1 cellular context compared by ENCODE assay signal in the genomic region with DNA sequence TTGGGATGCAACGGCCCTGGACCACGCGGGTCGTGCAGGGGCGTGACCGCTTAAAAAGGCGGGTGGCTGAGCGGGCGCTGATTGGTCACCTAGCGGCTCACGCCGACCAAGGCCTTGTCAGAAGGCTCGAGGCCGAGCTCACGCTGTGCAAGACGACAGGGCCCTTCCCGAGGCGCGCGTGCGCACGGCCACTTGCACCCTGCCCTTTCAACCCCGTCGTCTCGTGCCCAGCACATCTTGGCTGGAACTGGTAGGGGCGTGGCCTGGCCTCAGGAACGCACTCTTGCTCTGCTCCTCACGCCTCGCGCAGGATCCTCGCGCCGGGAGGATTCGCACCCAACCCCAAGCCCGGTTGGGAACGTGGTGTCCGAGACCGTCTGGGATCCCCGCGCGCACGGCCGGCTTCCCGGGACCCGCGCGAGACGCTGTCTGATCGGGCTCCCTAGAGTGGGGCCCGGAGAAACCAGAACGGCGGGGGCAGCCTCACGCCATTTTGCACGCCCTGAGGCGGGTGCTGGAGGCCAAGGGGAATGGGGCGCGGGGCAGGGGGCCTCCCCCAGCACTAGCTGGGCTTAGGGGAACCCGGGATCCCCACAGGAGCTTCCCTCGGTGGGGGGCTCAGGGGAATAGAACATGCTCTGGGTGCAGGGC.
TF ChIP-seq lines count a peak whose summit lies in the region.

A gene with protein sequence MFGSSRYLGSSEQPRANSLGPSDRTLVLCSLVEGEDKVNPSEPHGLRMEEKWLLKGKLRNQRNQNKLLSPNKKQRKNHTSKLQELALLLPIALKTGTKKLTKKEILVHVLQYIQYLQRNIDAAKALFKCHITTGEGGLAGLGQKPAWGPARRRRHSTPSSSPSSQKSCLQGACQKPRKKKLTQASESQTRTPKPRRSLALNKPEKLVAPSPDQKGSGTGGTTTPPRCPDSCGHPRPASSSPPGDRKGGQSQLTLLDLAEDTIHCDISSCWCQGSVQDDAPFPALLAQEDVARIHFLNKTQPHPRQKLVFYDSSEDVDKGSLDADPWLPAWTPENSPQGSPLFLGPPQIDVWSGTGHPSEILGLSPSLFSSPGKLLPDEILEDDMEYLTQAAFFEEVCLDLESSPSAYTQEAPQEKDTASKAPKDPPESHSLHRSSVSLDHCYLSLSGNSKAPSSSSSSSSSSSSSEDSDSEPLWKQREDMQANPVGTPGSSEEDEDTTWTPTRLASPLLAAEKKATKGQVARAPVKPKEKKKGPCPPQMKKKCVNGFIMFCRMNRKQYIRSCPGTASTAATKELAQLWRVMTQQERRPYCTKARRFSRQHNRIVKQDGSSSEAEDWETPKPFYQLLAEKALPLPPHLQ (plus strand): TSS at position 280 of the 651 bp plus-strand sequence. CDS start 1,938 bp downstream, outside the sequence.

TF ChIP-seq in K562, 482 proteins besides CTCF, POLR2A, EP300 and RAD21:
- no peak for TF ChIP-seq RFX7 (CRISPR knock-in tag; IDR thresholded peaks at IDR 0.05)
- TF ChIP-seq, protein P1, sequence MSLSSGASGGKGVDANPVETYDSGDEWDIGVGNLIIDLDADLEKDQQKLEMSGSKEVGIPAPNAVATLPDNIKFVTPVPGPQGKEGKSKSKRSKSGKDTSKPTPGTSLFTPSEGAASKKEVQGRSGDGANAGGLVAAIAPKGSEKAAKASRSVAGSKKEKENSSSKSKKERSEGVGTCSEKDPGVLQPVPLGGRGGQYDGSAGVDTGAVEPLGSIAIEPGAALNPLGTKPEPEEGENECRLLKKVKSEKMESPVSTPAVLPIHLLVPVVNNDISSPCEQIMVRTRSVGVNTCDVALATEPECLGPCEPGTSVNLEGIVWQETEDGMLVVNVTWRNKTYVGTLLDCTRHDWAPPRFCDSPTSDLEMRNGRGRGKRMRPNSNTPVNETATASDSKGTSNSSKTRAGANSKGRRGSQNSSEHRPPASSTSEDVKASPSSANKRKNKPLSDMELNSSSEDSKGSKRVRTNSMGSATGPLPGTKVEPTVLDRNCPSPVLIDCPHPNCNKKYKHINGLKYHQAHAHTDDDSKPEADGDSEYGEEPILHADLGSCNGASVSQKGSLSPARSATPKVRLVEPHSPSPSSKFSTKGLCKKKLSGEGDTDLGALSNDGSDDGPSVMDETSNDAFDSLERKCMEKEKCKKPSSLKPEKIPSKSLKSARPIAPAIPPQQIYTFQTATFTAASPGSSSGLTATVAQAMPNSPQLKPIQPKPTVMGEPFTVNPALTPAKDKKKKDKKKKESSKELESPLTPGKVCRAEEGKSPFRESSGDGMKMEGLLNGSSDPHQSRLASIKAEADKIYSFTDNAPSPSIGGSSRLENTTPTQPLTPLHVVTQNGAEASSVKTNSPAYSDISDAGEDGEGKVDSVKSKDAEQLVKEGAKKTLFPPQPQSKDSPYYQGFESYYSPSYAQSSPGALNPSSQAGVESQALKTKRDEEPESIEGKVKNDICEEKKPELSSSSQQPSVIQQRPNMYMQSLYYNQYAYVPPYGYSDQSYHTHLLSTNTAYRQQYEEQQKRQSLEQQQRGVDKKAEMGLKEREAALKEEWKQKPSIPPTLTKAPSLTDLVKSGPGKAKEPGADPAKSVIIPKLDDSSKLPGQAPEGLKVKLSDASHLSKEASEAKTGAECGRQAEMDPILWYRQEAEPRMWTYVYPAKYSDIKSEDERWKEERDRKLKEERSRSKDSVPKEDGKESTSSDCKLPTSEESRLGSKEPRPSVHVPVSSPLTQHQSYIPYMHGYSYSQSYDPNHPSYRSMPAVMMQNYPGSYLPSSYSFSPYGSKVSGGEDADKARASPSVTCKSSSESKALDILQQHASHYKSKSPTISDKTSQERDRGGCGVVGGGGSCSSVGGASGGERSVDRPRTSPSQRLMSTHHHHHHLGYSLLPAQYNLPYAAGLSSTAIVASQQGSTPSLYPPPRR (CRISPR knock-in tag; IDR thresholded peaks at IDR 0.05; ENCODE audit: borderline replicate concordance) = no peak
- TF ChIP-seq, protein P2, sequence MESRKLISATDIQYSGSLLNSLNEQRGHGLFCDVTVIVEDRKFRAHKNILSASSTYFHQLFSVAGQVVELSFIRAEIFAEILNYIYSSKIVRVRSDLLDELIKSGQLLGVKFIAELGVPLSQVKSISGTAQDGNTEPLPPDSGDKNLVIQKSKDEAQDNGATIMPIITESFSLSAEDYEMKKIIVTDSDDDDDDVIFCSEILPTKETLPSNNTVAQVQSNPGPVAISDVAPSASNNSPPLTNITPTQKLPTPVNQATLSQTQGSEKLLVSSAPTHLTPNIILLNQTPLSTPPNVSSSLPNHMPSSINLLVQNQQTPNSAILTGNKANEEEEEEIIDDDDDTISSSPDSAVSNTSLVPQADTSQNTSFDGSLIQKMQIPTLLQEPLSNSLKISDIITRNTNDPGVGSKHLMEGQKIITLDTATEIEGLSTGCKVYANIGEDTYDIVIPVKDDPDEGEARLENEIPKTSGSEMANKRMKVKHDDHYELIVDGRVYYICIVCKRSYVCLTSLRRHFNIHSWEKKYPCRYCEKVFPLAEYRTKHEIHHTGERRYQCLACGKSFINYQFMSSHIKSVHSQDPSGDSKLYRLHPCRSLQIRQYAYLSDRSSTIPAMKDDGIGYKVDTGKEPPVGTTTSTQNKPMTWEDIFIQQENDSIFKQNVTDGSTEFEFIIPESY (CRISPR knock-in tag; IDR thresholded peaks at IDR 0.05) = peak; percentile 97
